In the genomic region with DNA sequence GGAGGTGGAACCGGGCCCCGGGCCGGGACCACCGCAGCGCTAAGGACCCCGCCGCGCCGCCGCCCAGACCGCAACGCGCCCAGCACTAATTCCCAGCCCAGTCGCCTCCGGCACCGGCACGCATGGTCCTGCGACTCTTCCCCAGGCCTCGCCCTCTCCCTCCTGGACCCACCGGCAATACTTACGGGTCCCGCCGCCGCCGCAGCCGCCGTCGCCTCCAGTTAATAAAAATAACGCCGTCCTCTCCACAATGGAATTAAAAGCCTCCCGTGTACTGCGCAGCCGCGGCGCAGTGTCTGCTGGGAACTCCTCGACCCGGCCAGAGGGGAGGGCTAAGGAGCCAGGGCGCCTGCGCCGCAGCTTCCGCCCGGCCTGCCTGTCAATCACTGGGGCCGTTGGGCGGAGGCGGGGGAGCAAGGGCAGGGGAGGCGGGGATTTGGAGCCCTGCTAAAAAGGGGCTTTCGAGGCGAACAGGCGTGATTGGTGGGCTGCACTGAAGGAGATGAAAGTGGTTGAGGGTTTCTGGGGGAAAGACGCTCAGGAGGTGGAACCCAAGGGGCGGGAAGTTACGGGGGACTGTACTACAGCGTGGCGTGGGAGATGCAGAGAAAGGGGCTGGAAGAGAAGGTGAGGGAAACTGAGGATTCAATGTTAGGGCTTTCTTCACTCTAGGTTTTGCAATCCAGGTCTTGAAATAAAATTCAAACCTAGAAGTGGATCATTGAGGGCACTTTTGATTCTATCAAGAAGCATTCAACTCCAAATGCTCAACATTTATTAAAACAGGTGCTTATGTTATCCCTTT, we compare ENCODE assay signal across 8 cellular contexts. TPM values are rescaled to one million over a fixed set of nuclear protein-coding genes. Genes with fewer than 3 reads are reported as not detected.
DNase-seq lines count a peak whose midpoint lies in the region; ATAC-seq, FAIRE-seq and TF ChIP-seq lines count a peak whose summit lies in the region.

A gene with protein sequence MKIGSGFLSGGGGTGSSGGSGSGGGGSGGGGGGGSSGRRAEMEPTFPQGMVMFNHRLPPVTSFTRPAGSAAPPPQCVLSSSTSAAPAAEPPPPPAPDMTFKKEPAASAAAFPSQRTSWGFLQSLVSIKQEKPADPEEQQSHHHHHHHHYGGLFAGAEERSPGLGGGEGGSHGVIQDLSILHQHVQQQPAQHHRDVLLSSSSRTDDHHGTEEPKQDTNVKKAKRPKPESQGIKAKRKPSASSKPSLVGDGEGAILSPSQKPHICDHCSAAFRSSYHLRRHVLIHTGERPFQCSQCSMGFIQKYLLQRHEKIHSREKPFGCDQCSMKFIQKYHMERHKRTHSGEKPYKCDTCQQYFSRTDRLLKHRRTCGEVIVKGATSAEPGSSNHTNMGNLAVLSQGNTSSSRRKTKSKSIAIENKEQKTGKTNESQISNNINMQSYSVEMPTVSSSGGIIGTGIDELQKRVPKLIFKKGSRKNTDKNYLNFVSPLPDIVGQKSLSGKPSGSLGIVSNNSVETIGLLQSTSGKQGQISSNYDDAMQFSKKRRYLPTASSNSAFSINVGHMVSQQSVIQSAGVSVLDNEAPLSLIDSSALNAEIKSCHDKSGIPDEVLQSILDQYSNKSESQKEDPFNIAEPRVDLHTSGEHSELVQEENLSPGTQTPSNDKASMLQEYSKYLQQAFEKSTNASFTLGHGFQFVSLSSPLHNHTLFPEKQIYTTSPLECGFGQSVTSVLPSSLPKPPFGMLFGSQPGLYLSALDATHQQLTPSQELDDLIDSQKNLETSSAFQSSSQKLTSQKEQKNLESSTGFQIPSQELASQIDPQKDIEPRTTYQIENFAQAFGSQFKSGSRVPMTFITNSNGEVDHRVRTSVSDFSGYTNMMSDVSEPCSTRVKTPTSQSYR (minus strand): TSS at position 276 of the 805 bp plus-strand sequence. CDS start 331 bp downstream, outside the sequence.

- H3K9me3 Mint-ChIP-seq in naive thymus-derived CD4-positive, alpha-beta T cell, result peaks cover 0 to 7% (median 2%) of the 10 kb centered on the region in 11 donors
- no peaks in the 10 kb centered on the region for H3K9me3 Mint-ChIP-seq in stimulated activated memory B cell treated with anti-CD40 and anti-IgM and Interleukin-4, amounts not matched to agents 10 μg/mL and 1 μg/mL and 100 μg/mL, for 72 hours

- peaks cover 0 to 12% (median 0%) of the 10 kb centered on the region in 5 donors for H3K27me3 Mint-ChIP-seq in naive thymus-derived CD4-positive, alpha-beta T cell
- H3K27me3 Mint-ChIP-seq in stimulated activated memory B cell treated with anti-CD40 and anti-IgM and Interleukin-4, amounts not matched to agents 10 μg/mL and 1 μg/mL and 100 μg/mL, for 72 hours, result no peaks in the 10 kb centered on the region

- no peak for TF ChIP-seq CTCF in RWPE1 (conservative IDR thresholded peaks at IDR 0.05; ENCODE audit: low read depth)
- no peak for TF ChIP-seq CTCF in fibroblast of lung (conservative IDR thresholded peaks at IDR 0.05 in 1 of 2, IDR thresholded peaks at IDR 0.05 in 1 of 2; ENCODE audit: low read depth in 1 of 2, low read length in 2 of 2)

- peak within 1 kb of the TSS; percentile 75 to 94 (median 86) for H3K4me3 ChIP-seq in fibroblast of lung (replicated peaks in 1 of 4; ENCODE audit: control extremely low read depth in 1 of 4, insufficient read depth in 1 of 4, low read depth in 3 of 4, low read length in 4 of 4)
- H3K4me3 ChIP-seq in naive thymus-derived CD4-positive, alpha-beta T cell (ENCODE audit: low read length), result peak within 1 kb of the TSS; percentile 69

- ATAC-seq in naive thymus-derived CD4-positive, alpha-beta T cell, result peak; percentile 99
- ATAC-seq in stimulated activated memory B cell treated with anti-CD40 and anti-IgM and Interleukin-4, amounts not matched to agents 10 μg/mL and 1 μg/mL and 100 μg/mL, for 72 hours, result peak; percentile 99

- H3K27me3 ChIP-seq in fibroblast of lung (ENCODE audit: control insufficient read depth, insufficient read depth, low read length), result no peaks in the 10 kb centered on the region
- no peaks in the 10 kb centered on the region for H3K27me3 ChIP-seq in naive thymus-derived CD4-positive, alpha-beta T cell (ENCODE audit: control insufficient read depth in 2 of 2, insufficient read depth in 2 of 2, low read length in 2 of 2)

- H3K9me3 ChIP-seq in fibroblast of lung (ENCODE audit: control insufficient read depth, insufficient read depth, low read depth, low read length), result no peaks in the 10 kb centered on the region
- no peaks in the 10 kb centered on the region for H3K9me3 ChIP-seq in naive thymus-derived CD4-positive, alpha-beta T cell (ENCODE audit: control insufficient read depth in 2 of 3, low read length in 3 of 3)

- H3K36me3 Mint-ChIP-seq in naive thymus-derived CD4-positive, alpha-beta T cell, result peaks cover 6 to 40% (median 28%) of the 10 kb centered on the region in 5 donors
- peaks cover 33% of the 10 kb centered on the region for H3K36me3 Mint-ChIP-seq in stimulated activated memory B cell treated with anti-CD40 and anti-IgM and Interleukin-4, amounts not matched to agents 10 μg/mL and 1 μg/mL and 100 μg/mL, for 72 hours

- H2AFZ ChIP-seq in fibroblast of lung (ENCODE audit: low read length), result peak within 1 kb of the TSS; percentile 93

- H3K4me3 Mint-ChIP-seq in naive thymus-derived CD4-positive, alpha-beta T cell, result peak within 1 kb of the TSS; percentile 93 to 100 (median 98)
- peak within 1 kb of the TSS; percentile 95 for H3K4me3 Mint-ChIP-seq in stimulated activated memory B cell treated with anti-CD40 and anti-IgM and Interleukin-4, amounts not matched to agents 10 μg/mL and 1 μg/mL and 100 μg/mL, for 72 hours

- H3K27ac ChIP-seq in RWPE1 (peak within 1 kb of the TSS; percentile 82), fibroblast of lung (ENCODE audit: insufficient read depth, low read length) (peak within 1 kb of the TSS; percentile 88)
- peak within 1 kb of the TSS; percentile 86 for H3K27ac ChIP-seq in naive thymus-derived CD4-positive, alpha-beta T cell (ENCODE audit: low read depth, low read length)

- peaks cover 44% of the 10 kb centered on the region for H3K79me2 ChIP-seq in fibroblast of lung (ENCODE audit: control insufficient read depth, insufficient read depth, low read length)

- TF ChIP-seq POLR2A in H54 (IDR thresholded peaks at IDR 0.05; ENCODE audit: low read depth, low read length), result peak; percentile 69

- H3K4me2 ChIP-seq in fibroblast of lung (ENCODE audit: extremely low read depth, insufficient read depth, low read length), result peak within 1 kb of the TSS; percentile 74

- peaks cover 6% of the 10 kb centered on the region for H3K4me1 ChIP-seq in fibroblast of lung (ENCODE audit: control insufficient read depth, extremely low read depth, insufficient read depth, low read length)
- peaks cover 36 to 37% of the 10 kb centered on the region in 2 donors for H3K4me1 ChIP-seq in naive thymus-derived CD4-positive, alpha-beta T cell (ENCODE audit: control insufficient read depth in 2 of 2, insufficient read depth in 2 of 2, low read length in 2 of 2)

- peaks cover 36 to 63% (median 54%) of the 10 kb centered on the region in 7 donors for H3K4me1 Mint-ChIP-seq in naive thymus-derived CD4-positive, alpha-beta T cell
- peaks cover 47% of the 10 kb centered on the region for H3K4me1 Mint-ChIP-seq in stimulated activated memory B cell treated with anti-CD40 and anti-IgM and Interleukin-4, amounts not matched to agents 10 μg/mL and 1 μg/mL and 100 μg/mL, for 72 hours

- FAIRE-seq in H54 (lab: Jason Lieb, UNC), result peak; percentile 41

- H3K9ac ChIP-seq in fibroblast of lung (ENCODE audit: insufficient read depth, low read length), result peak within 1 kb of the TSS; percentile 94

- peaks cover 9% of the 10 kb centered on the region for H3K36me3 ChIP-seq in fibroblast of lung (ENCODE audit: control insufficient read depth, insufficient read depth, low read length)
- H3K36me3 ChIP-seq in naive thymus-derived CD4-positive, alpha-beta T cell (ENCODE audit: control insufficient read depth in 2 of 3, insufficient read depth in 3 of 3, low read length in 3 of 3), result peaks cover 0 to 10% (median 0%) of the 10 kb centered on the region in 3 experiments

- intact Hi-C loops in naive thymus-derived CD4-positive, alpha-beta T cell (cut with micrococcal nuclease), result loop anchor here (1.0 to 10.0 kb wide), 14 partner anchors 37 to 745 kb away; partner anchors contain the start of genes CAMSAP2 (in 1 of the 2), DDX59 (in 1 of the 2), KIF14 (in 1 of the 2) and TMEM9 (in 1 of the 2)

- CTCF ChIA-PET in RWPE1 (lab: Yijun Ruan, JAX), result interaction anchor here (0.6 to 1.6 kb wide), 4 partner anchors 30 to 82 kb away, joined by 3 to 4 read pairs (median 3); no protein-coding TSS in a partner anchor
- CTCF ChIA-PET in naive thymus-derived CD4-positive, alpha-beta T cell (lab: Charles Lee), result interaction anchor here (1.3 kb wide), 1 partner anchor 106 kb away, joined by 4 read pairs; no protein-coding TSS in a partner anchor

- H4K20me1 ChIP-seq in fibroblast of lung (ENCODE audit: control insufficient read depth, extremely low read depth, insufficient read depth, low read length), result no peaks in the 10 kb centered on the region

- POLR2A ChIA-PET in RWPE1 (lab: Yijun Ruan, JAX; ENCODE audit: low non-redundant PET), result no interaction called here
- POLR2A ChIA-PET in naive thymus-derived CD4-positive, alpha-beta T cell (lab: Charles Lee), result interaction anchor here (0.5 to 0.6 kb wide), 2 partner anchors 106 to 108 kb away, joined by 3 to 4 read pairs; no protein-coding TSS in a partner anchor

- H3K27ac Mint-ChIP-seq in naive thymus-derived CD4-positive, alpha-beta T cell, result peak within 1 kb of the TSS; percentile 92 to 99 (median 97)
- H3K27ac Mint-ChIP-seq in stimulated activated memory B cell treated with anti-CD40 and anti-IgM and Interleukin-4, amounts not matched to agents 10 μg/mL and 1 μg/mL and 100 μg/mL, for 72 hours, result peak within 1 kb of the TSS; percentile 94

- DNase-seq in ELF-1 (ENCODE audit: low read depth, low spot score) (peak; percentile 97), H54 (ENCODE audit: insufficient read length, low spot score) (peak; percentile 90), LoVo (ENCODE audit: low spot score) (peak; percentile 94), RWPE1 (ENCODE audit: low spot score) (peak; percentile 99), fibroblast of lung (ENCODE audit: low read depth in 2 of 2) (peak; percentile 88 to 92)
- peak; percentile 85 to 93 for DNase-seq in activated T-helper 1 cell treated with anti-CD3 and anti-CD28 coated beads, Interleukin-2, amount 50 U/mL, for 16 hours (ENCODE audit: low read depth in 1 of 2, low spot score in 1 of 2)
- DNase-seq in naive thymus-derived CD4-positive, alpha-beta T cell, result peak; percentile 89 to 95 (median 93)

RNA-seq across cellular contexts. Expression of the gene that starts here (rescaled TPM):
- 32.9 and 39.0 TPM in 2 replicates for total RNA-seq in fibroblast of lung
- 11.1 and 14.0 TPM in 2 replicates for polyA plus RNA-seq in fibroblast of lung
- polyA plus RNA-seq in fibroblast of lung (2012), result 12.8 and 16.3 TPM in 2 replicates
- 7.0 and 14.8 TPM in 2 replicates for polyA minus RNA-seq in fibroblast of lung (ENCODE audit: low replicate concordance)
- 10 to 100 TPM; 16.3 to 27.6 (median 25.8) TPM for total RNA-seq in naive thymus-derived CD4-positive, alpha-beta T cell
- 10 to 100 TPM; 28.1 to 35.3 TPM for polyA plus RNA-seq in naive thymus-derived CD4-positive, alpha-beta T cell

Comparison
In these comparisons a context has a peak if more than half of its experiments do, and no peak if none do; other contexts are left out.
1. Peak in every context shown above with its lines: DNase-seq, ATAC-seq, H3K4me3 ChIP-seq and H3K27ac ChIP-seq.